ENCODE assay signal across 8 cellular contexts in genomic region chr1:23539698-23540266, GRCh38. TPM values are rescaled to one million over a fixed set of nuclear protein-coding genes. Genes with fewer than 3 reads are reported as not detected.
DNase-seq lines count a peak whose midpoint lies in the region; ATAC-seq and TF ChIP-seq lines count a peak whose summit lies in the region.

No MANE protein-coding gene starts in this region.

- peaks cover 29% of the 10 kb centered on the region for H3K4me1 Mint-ChIP-seq in nephron progenitor cell

- no peak overlapping the region for H3K27ac Mint-ChIP-seq in nephron progenitor cell

- TF ChIP-seq CTCF in LNCAP (IDR thresholded peaks at IDR 0.05) = peak; percentile 75
- peak; percentile 86 to 98 (median 94) for TF ChIP-seq CTCF in Peyer's patch (IDR thresholded peaks at IDR 0.05)
- peak; percentile 85 for TF ChIP-seq CTCF in nephron progenitor cell (IDR thresholded peaks at IDR 0.05)

- H3K9me3 Mint-ChIP-seq in nephron progenitor cell = peaks cover 4% of the 10 kb centered on the region

- H3K4me1 ChIP-seq in Peyer's patch = peaks cover 0 to 8% (median 4%) of the 10 kb centered on the region in 4 donors

- H3K27ac ChIP-seq in Peyer's patch = peak overlapping the region in 2 of 4 donors; percentile 1 to 42

- DNase-seq in DMS53 (lab: John Stamatoyannopoulos, UW) = peak; percentile 96
- DNase-seq in GOT3 (lab: John Stamatoyannopoulos, UW) = peak; percentile 51
- DNase-seq in Peyer's patch = peak; percentile 90 to 98 (median 92)
- peak; percentile 93 for DNase-seq in activated T-cell treated with anti-CD3 and anti-CD28 coated beads, Interleukin-2, amount 50 U/mL, for 1 hour
- peak; percentile 83 for DNase-seq in fibroblast of gingiva (ENCODE audit: low read depth)
- DNase-seq in nephron progenitor cell = peak; percentile 89
- peak; percentile 90 for DNase-seq in stimulated activated naive CD8-positive, alpha-beta T cell treated with anti-CD3 and anti-CD28 coated beads, Interleukin-15, Interleukin-2, amounts not matched to agents 100 U/mL and 50 U/mL, for 24 hours

- H3K36me3 Mint-ChIP-seq in nephron progenitor cell (ENCODE audit: low read depth) = no peaks in the 10 kb centered on the region

- H3K9me3 ChIP-seq in Peyer's patch = no peaks in the 10 kb centered on the region

- H3K36me3 ChIP-seq in Peyer's patch = no peaks in the 10 kb centered on the region

- peak overlapping the region in 2 of 4 donors; percentile 11 to 17 for H3K4me3 ChIP-seq in Peyer's patch

- peaks cover 14% of the 10 kb centered on the region for H3K27me3 Mint-ChIP-seq in nephron progenitor cell (ENCODE audit: low read depth, poor library complexity)

- peak overlapping the region; percentile 47 for H3K4me3 Mint-ChIP-seq in nephron progenitor cell

- H3K27me3 ChIP-seq in Peyer's patch = no peaks in the 10 kb centered on the region

- TF ChIP-seq POLR2A in Peyer's patch (IDR thresholded peaks at IDR 0.05) = peak in 1 of 2 donors; percentile 30

- peak; percentile 97 for ATAC-seq in stimulated activated naive CD8-positive, alpha-beta T cell treated with anti-CD3 and anti-CD28 coated beads, Interleukin-15, Interleukin-2, amounts not matched to agents 100 U/mL and 50 U/mL, for 24 hours

RNA-seq across cellular contexts. Expression of gene E2F2, which starts 8.7 kb away (rescaled TPM):
- total RNA-seq in Peyer's patch = 10 to 100 TPM in 3 of 4 donors, 1 to 10 TPM in 1; 6.8 to 16.4 (median 13.6) TPM

RNA-seq across cellular contexts. Expression of gene ID3, which starts 19.5 kb away (rescaled TPM):
- total RNA-seq in Peyer's patch = 100 to 1,000 TPM; 121 to 224 (median 167) TPM

RNA-seq across cellular contexts. Expression of gene ASAP3, which starts 55.8 kb away (rescaled TPM):
- 10 to 100 TPM; 11.2 to 33.5 (median 25.8) TPM for total RNA-seq in Peyer's patch
